1 cellular context compared by ENCODE assay signal in the genomic region with DNA sequence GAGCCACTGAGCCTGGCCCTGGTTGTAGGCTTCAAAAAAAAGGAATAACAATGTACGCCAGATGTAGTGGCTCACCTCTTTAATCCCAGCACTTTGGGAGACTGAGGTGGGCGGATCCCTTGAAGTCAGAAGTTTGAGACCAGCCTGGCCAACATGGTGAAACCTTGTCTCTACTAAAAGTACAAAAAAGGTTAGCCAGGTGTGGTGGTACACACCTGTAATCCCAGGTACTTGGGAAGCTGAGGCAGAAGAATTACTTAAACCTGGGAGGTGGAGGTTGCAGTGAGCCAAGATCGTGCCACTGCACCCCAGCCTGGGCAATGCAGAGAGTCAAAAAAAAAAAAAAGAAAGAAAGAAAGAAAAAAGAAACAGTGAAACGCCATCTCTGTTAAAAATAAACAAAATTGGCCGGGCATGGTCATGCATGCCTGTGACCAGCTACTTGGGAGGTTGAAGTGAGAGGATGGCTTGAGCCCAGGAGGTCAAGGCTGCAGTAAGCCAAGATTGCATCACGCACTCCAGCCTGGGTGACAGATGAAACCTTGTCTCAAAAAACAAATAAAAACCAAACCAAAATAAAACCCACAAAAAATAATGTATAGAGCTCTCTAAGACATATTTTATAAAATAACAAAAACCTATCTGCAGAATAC.
A peak's percentile ranks its signal among the peaks of the same experiment; 100 is the strongest.
TF ChIP-seq lines count a peak whose summit lies in the region.

No MANE protein-coding gene starts in this region.

TF ChIP-seq in HepG2, 621 proteins besides CTCF, POLR2A, EP300 and RAD21 (continued from another document and continues in another):
- TF ChIP-seq, protein P1, sequence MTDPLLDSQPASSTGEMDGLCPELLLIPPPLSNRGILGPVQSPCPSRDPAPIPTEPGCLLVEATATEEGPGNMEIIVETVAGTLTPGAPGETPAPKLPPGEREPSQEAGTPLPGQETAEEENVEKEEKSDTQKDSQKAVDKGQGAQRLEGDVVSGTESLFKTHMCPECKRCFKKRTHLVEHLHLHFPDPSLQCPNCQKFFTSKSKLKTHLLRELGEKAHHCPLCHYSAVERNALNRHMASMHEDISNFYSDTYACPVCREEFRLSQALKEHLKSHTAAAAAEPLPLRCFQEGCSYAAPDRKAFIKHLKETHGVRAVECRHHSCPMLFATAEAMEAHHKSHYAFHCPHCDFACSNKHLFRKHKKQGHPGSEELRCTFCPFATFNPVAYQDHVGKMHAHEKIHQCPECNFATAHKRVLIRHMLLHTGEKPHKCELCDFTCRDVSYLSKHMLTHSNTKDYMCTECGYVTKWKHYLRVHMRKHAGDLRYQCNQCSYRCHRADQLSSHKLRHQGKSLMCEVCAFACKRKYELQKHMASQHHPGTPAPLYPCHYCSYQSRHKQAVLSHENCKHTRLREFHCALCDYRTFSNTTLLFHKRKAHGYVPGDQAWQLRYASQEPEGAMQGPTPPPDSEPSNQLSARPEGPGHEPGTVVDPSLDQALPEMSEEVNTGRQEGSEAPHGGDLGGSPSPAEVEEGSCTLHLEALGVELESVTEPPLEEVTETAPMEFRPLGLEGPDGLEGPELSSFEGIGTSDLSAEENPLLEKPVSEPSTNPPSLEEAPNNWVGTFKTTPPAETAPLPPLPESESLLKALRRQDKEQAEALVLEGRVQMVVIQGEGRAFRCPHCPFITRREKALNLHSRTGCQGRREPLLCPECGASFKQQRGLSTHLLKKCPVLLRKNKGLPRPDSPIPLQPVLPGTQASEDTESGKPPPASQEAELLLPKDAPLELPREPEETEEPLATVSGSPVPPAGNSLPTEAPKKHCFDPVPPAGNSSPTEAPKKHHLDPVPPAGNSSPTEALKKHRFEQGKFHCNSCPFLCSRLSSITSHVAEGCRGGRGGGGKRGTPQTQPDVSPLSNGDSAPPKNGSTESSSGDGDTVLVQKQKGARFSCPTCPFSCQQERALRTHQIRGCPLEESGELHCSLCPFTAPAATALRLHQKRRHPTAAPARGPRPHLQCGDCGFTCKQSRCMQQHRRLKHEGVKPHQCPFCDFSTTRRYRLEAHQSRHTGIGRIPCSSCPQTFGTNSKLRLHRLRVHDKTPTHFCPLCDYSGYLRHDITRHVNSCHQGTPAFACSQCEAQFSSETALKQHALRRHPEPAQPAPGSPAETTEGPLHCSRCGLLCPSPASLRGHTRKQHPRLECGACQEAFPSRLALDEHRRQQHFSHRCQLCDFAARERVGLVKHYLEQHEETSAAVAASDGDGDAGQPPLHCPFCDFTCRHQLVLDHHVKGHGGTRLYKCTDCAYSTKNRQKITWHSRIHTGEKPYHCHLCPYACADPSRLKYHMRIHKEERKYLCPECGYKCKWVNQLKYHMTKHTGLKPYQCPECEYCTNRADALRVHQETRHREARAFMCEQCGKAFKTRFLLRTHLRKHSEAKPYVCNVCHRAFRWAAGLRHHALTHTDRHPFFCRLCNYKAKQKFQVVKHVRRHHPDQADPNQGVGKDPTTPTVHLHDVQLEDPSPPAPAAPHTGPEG (CRISPR knock-in tag; IDR thresholded peaks at IDR 0.05), result no peak
- TF ChIP-seq, protein P2, sequence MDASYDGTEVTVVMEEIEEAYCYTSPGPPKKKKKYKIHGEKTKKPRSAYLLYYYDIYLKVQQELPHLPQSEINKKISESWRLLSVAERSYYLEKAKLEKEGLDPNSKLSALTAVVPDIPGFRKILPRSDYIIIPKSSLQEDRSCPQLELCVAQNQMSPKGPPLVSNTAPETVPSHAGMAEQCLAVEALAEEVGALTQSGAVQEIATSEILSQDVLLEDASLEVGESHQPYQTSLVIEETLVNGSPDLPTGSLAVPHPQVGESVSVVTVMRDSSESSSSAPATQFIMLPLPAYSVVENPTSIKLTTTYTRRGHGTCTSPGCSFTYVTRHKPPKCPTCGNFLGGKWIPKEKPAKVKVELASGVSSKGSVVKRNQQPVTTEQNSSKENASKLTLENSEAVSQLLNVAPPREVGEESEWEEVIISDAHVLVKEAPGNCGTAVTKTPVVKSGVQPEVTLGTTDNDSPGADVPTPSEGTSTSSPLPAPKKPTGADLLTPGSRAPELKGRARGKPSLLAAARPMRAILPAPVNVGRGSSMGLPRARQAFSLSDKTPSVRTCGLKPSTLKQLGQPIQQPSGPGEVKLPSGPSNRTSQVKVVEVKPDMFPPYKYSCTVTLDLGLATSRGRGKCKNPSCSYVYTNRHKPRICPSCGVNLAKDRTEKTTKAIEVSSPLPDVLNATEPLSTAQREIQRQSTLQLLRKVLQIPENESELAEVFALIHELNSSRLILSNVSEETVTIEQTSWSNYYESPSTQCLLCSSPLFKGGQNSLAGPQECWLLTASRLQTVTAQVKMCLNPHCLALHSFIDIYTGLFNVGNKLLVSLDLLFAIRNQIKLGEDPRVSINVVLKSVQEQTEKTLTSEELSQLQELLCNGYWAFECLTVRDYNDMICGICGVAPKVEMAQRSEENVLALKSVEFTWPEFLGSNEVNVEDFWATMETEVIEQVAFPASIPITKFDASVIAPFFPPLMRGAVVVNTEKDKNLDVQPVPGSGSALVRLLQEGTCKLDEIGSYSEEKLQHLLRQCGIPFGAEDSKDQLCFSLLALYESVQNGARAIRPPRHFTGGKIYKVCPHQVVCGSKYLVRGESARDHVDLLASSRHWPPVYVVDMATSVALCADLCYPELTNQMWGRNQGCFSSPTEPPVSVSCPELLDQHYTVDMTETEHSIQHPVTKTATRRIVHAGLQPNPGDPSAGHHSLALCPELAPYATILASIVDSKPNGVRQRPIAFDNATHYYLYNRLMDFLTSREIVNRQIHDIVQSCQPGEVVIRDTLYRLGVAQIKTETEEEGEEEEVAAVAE (CRISPR knock-in tag; IDR thresholded peaks at IDR 0.05; ENCODE audit: borderline replicate concordance), result peak; percentile 78; the same call in 1 of the 2 replicates
- TF ChIP-seq ZNF501 (CRISPR knock-in tag; IDR thresholded peaks at IDR 0.05), result no peak
- TF ChIP-seq, protein P3, sequence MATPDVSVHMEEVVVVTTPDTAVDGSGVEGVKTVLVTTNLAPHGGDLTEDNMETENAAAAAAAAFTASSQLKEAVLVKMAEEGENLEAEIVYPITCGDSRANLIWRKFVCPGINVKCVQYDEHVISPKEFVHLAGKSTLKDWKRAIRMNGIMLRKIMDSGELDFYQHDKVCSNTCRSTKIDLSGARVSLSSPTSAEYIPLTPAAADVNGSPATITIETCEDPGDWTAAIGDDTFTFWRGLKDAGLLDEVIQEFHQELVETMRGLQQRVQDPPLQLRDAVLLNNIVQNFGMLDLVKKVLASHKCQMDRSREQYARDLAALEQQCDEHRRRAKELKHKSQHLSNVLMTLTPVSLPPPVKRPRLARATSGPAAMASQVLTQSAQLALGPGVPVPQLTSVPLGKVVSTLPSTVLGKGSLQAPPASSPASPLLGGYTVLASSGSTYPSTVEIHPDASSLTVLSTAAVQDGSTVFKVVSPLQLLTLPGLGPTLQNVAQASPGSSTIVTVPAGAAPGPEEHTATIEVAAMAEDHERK (CRISPR knock-in tag; IDR thresholded peaks at IDR 0.05; ENCODE audit: low read depth), result no peak
- TF ChIP-seq SAFB2 (CRISPR knock-in tag; IDR thresholded peaks at IDR 0.05; ENCODE audit: borderline replicate concordance, low read depth), result no peak
- no peak for TF ChIP-seq RORA (CRISPR knock-in tag; IDR thresholded peaks at IDR 0.05)
- TF ChIP-seq ZIK1 (CRISPR knock-in tag; IDR thresholded peaks at IDR 0.05; ENCODE audit: borderline replicate concordance, low read depth), result no peak
- TF ChIP-seq ZFP36L2 (CRISPR knock-in tag; IDR thresholded peaks at IDR 0.05), result no peak
- TF ChIP-seq SALL1 (CRISPR knock-in tag; IDR thresholded peaks at IDR 0.05), result peak; percentile 89
- TF ChIP-seq JDP2 (CRISPR knock-in tag; IDR thresholded peaks at IDR 0.05; ENCODE audit: borderline replicate concordance), result no peak
- TF ChIP-seq, protein P4, sequence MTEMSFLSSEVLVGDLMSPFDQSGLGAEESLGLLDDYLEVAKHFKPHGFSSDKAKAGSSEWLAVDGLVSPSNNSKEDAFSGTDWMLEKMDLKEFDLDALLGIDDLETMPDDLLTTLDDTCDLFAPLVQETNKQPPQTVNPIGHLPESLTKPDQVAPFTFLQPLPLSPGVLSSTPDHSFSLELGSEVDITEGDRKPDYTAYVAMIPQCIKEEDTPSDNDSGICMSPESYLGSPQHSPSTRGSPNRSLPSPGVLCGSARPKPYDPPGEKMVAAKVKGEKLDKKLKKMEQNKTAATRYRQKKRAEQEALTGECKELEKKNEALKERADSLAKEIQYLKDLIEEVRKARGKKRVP (CRISPR knock-in tag; IDR thresholded peaks at IDR 0.05), result peak; percentile 36 to 97; a peak in 2 of 4 replicates
- no peak for TF ChIP-seq NPAS2 (CRISPR knock-in tag; IDR thresholded peaks at IDR 0.05; ENCODE audit: borderline replicate concordance)
- no peak for TF ChIP-seq KDM4B (CRISPR knock-in tag; IDR thresholded peaks at IDR 0.05)
- TF ChIP-seq RBFOX2 (IDR thresholded peaks at IDR 0.05; ENCODE audit: low read depth, low read length), result no peak
- no peak for TF ChIP-seq NFIB (CRISPR knock-in tag; IDR thresholded peaks at IDR 0.05; ENCODE audit: borderline replicate concordance)
- TF ChIP-seq, protein P5, sequence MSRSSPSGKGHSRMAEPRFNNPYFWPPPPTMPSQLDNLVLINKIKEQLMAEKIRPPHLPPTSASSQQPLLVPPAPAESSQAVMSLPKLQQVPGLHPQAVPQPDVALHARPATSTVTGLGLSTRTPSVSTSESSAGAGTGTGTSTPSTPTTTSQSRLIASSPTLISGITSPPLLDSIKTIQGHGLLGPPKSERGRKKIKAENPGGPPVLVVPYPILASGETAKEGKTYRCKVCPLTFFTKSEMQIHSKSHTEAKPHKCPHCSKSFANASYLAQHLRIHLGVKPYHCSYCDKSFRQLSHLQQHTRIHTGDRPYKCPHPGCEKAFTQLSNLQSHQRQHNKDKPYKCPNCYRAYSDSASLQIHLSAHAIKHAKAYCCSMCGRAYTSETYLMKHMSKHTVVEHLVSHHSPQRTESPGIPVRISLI (CRISPR knock-in tag; IDR thresholded peaks at IDR 0.05; ENCODE audit: borderline replicate concordance), result peak; percentile 76
- TF ChIP-seq, protein P6, sequence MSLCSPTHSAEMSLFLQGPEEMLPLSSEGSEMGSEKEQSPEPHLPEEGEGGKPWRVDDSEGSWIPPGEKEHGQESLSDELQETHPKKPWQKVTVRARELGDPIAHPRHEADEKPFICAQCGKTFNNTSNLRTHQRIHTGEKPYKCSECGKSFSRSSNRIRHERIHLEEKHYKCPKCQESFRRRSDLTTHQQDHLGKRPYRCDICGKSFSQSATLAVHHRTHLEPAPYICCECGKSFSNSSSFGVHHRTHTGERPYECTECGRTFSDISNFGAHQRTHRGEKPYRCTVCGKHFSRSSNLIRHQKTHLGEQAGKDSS (CRISPR knock-in tag; IDR thresholded peaks at IDR 0.05; ENCODE audit: borderline replicate concordance, low read depth), result no peak
- TF ChIP-seq FOSL1 (CRISPR knock-in tag; IDR thresholded peaks at IDR 0.05; ENCODE audit: borderline replicate concordance), result no peak
- no peak for TF ChIP-seq RFX3 (CRISPR knock-in tag; IDR thresholded peaks at IDR 0.05)
- TF ChIP-seq HOXA3 (CRISPR knock-in tag; IDR thresholded peaks at IDR 0.05), result peak; percentile 63; the same call in 1 of the 2 replicates
- TF ChIP-seq ZNF432 (CRISPR knock-in tag; IDR thresholded peaks at IDR 0.05; ENCODE audit: borderline replicate concordance), result no peak
- peak; percentile 61; the same call in 1 of the 2 replicates for TF ChIP-seq HDAC1 (CRISPR knock-in tag; IDR thresholded peaks at IDR 0.05)
- TF ChIP-seq, protein P7, sequence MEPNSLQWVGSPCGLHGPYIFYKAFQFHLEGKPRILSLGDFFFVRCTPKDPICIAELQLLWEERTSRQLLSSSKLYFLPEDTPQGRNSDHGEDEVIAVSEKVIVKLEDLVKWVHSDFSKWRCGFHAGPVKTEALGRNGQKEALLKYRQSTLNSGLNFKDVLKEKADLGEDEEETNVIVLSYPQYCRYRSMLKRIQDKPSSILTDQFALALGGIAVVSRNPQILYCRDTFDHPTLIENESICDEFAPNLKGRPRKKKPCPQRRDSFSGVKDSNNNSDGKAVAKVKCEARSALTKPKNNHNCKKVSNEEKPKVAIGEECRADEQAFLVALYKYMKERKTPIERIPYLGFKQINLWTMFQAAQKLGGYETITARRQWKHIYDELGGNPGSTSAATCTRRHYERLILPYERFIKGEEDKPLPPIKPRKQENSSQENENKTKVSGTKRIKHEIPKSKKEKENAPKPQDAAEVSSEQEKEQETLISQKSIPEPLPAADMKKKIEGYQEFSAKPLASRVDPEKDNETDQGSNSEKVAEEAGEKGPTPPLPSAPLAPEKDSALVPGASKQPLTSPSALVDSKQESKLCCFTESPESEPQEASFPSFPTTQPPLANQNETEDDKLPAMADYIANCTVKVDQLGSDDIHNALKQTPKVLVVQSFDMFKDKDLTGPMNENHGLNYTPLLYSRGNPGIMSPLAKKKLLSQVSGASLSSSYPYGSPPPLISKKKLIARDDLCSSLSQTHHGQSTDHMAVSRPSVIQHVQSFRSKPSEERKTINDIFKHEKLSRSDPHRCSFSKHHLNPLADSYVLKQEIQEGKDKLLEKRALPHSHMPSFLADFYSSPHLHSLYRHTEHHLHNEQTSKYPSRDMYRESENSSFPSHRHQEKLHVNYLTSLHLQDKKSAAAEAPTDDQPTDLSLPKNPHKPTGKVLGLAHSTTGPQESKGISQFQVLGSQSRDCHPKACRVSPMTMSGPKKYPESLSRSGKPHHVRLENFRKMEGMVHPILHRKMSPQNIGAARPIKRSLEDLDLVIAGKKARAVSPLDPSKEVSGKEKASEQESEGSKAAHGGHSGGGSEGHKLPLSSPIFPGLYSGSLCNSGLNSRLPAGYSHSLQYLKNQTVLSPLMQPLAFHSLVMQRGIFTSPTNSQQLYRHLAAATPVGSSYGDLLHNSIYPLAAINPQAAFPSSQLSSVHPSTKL (CRISPR knock-in tag; IDR thresholded peaks at IDR 0.05), result peak; percentile 91
- no peak for TF ChIP-seq TRIM24 (CRISPR knock-in tag; IDR thresholded peaks at IDR 0.05)
- TF ChIP-seq, protein P8, sequence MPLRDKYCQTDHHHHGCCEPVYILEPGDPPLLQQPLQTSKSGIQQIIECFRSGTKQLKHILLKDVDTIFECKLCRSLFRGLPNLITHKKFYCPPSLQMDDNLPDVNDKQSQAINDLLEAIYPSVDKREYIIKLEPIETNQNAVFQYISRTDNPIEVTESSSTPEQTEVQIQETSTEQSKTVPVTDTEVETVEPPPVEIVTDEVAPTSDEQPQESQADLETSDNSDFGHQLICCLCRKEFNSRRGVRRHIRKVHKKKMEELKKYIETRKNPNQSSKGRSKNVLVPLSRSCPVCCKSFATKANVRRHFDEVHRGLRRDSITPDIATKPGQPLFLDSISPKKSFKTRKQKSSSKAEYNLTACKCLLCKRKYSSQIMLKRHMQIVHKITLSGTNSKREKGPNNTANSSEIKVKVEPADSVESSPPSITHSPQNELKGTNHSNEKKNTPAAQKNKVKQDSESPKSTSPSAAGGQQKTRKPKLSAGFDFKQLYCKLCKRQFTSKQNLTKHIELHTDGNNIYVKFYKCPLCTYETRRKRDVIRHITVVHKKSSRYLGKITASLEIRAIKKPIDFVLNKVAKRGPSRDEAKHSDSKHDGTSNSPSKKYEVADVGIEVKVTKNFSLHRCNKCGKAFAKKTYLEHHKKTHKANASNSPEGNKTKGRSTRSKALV (CRISPR knock-in tag; IDR thresholded peaks at IDR 0.05), result no peak
- TF ChIP-seq NCOA2 (CRISPR knock-in tag; IDR thresholded peaks at IDR 0.05), result peak; percentile 80
- TF ChIP-seq HNRNPLL (IDR thresholded peaks at IDR 0.05; ENCODE audit: low read depth, low read length, poor library complexity, severe bottlenecking), result no peak
- no peak for TF ChIP-seq ADNP (CRISPR knock-in tag; IDR thresholded peaks at IDR 0.05)
- TF ChIP-seq TCF7L2 (IDR thresholded peaks at IDR 0.05; ENCODE audit: low read depth, low read length), result no peak
- TF ChIP-seq HMGA1 (CRISPR knock-in tag; conservative IDR thresholded peaks at IDR 0.05), result no peak
- TF ChIP-seq, protein P9, sequence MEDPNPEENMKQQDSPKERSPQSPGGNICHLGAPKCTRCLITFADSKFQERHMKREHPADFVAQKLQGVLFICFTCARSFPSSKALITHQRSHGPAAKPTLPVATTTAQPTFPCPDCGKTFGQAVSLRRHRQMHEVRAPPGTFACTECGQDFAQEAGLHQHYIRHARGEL (CRISPR knock-in tag; IDR thresholded peaks at IDR 0.05), result no peak
- peak; percentile 33; the same call in 1 of the 2 replicates for TF ChIP-seq HNF4G (IDR thresholded peaks at IDR 0.05; ENCODE audit: borderline replicate concordance, low read depth, low read length)
- no peak for TF ChIP-seq HNF4G (CRISPR knock-in tag; IDR thresholded peaks at IDR 0.05; ENCODE audit: borderline replicate concordance, low read depth)
- no peak for TF ChIP-seq ZNF260 (CRISPR knock-in tag; IDR thresholded peaks at IDR 0.05; ENCODE audit: borderline replicate concordance, low read depth)
- TF ChIP-seq SP4 (CRISPR knock-in tag; IDR thresholded peaks at IDR 0.05), result no peak
